In genomic region chr22:32660292-32660691, GRCh38 we compare ENCODE assay signal across 8 cellular contexts.
A peak's percentile ranks its signal among the peaks of the same experiment; 100 is the strongest.
DNase-seq lines count a peak whose midpoint lies in the region; ATAC-seq and TF ChIP-seq lines count a peak whose summit lies in the region.

No MANE protein-coding gene starts in this region.

- H3K9me3 Mint-ChIP-seq in activated CD8-positive, alpha-beta T cell treated with anti-CD3 and anti-CD28 coated beads for 36 hours = no peaks in the 10 kb centered on the region

- intact Hi-C loops in activated CD8-positive, alpha-beta T cell treated with anti-CD3 and anti-CD28 coated beads for 36 hours (cut with micrococcal nuclease) = loop anchor here (2.0 kb wide), 1 partner anchor 137 kb away; no protein-coding TSS in a partner anchor

- POLR2A ChIA-PET in activated CD8-positive, alpha-beta T cell treated with anti-CD3 and anti-CD28 coated beads for 36 hours (lab: Charles Lee) = interaction anchor here (2.2 kb wide), 1 partner anchor 136 kb away, joined by 9 read pairs; no protein-coding TSS in a partner anchor

- H3K36me3 ChIP-seq in tibial nerve = no peaks in the 10 kb centered on the region

- DNase-seq in NCI-H226 = peak; percentile 46
- peak; percentile 74 for DNase-seq in activated CD8-positive, alpha-beta T cell treated with anti-CD3 and anti-CD28 coated beads for 36 hours
- DNase-seq in epithelial cell of esophagus (ENCODE audit: low read depth) = peak; percentile 79
- DNase-seq in myocyte (ENCODE audit: low read depth) = peak; percentile 68
- DNase-seq in tibial nerve (ENCODE audit: low spot score in 2 of 2) = peak; percentile 49 to 76

- H3K36me3 Mint-ChIP-seq in activated CD8-positive, alpha-beta T cell treated with anti-CD3 and anti-CD28 coated beads for 36 hours (ENCODE audit: low read depth) = no peaks in the 10 kb centered on the region

- no peak overlapping the region for H3K27ac Mint-ChIP-seq in activated CD8-positive, alpha-beta T cell treated with anti-CD3 and anti-CD28 coated beads for 36 hours

- peaks cover 0 to 31% (median 9%) of the 10 kb centered on the region in 4 donors for H3K4me1 ChIP-seq in tibial nerve

- peaks cover 6% of the 10 kb centered on the region for H3K27me3 Mint-ChIP-seq in activated CD8-positive, alpha-beta T cell treated with anti-CD3 and anti-CD28 coated beads for 36 hours

- H3K4me3 Mint-ChIP-seq in activated CD8-positive, alpha-beta T cell treated with anti-CD3 and anti-CD28 coated beads for 36 hours = no peak overlapping the region

- no peaks in the 10 kb centered on the region for H3K27me3 ChIP-seq in tibial nerve

- H3K4me1 Mint-ChIP-seq in activated CD8-positive, alpha-beta T cell treated with anti-CD3 and anti-CD28 coated beads for 36 hours (ENCODE audit: low read depth) = peaks cover 2% of the 10 kb centered on the region

- peak in 1 of 2 donors; percentile 34 for TF ChIP-seq EP300 in tibial nerve (IDR thresholded peaks at IDR 0.05)

- peak; percentile 78 for TF ChIP-seq CTCF in 22Rv1 (IDR thresholded peaks at IDR 0.05)
- peak; percentile 75 for TF ChIP-seq CTCF in GM12872 (IDR thresholded peaks at IDR 0.05; ENCODE audit: insufficient read depth, low read depth, low read length)
- TF ChIP-seq CTCF in activated CD8-positive, alpha-beta T cell treated with anti-CD3 and anti-CD28 coated beads for 36 hours (IDR thresholded peaks at IDR 0.05) = peak; percentile 83
- peak; percentile 83 for TF ChIP-seq CTCF in epithelial cell of esophagus (IDR thresholded peaks at IDR 0.05; ENCODE audit: insufficient read depth, low read depth, low read length, missing control alignments)
- peak; percentile 43 to 78 (median 50) for TF ChIP-seq CTCF in tibial nerve (IDR thresholded peaks at IDR 0.05)

- H3K27ac ChIP-seq in 22Rv1 = no peak overlapping the region
- peak overlapping the region in 2 of 4 donors; percentile 85 for H3K27ac ChIP-seq in tibial nerve

- 42 to 46% methylated on average over 8 to 9 of the region's 9 CpGs for WGBS in tibial nerve, 2 donors

- ATAC-seq in activated CD8-positive, alpha-beta T cell treated with anti-CD3 and anti-CD28 coated beads for 36 hours = no peak
- ATAC-seq in HG02642 (IDR thresholded peaks at IDR 0.05; ENCODE audit: poor library complexity, unreplicated experiment) = no peak

- no peak for TF ChIP-seq POLR2A in tibial nerve (IDR thresholded peaks at IDR 0.05)

- H3K4me3 ChIP-seq in epithelial cell of esophagus (ENCODE audit: low read length) (no peak overlapping the region), tibial nerve (no peak overlapping the region)

- CTCF ChIA-PET in activated CD8-positive, alpha-beta T cell treated with anti-CD3 and anti-CD28 coated beads for 36 hours (lab: Charles Lee) = interaction anchor here (0.7 to 3.5 kb wide), 21 partner anchors 9 to 325 kb away, joined by 3 to 119 read pairs (median 3); no protein-coding TSS in a partner anchor

- no peaks in the 10 kb centered on the region for H3K9me3 ChIP-seq in tibial nerve
